ENCODE assay signal across 24 cellular contexts in genomic region chr3:6216135-6216792, GRCh38.
"Had no signal": no experiment of that assay in that cellular context is flagged by ENCODE, and none has a peak within 500 bp of the region (broad histone marks: within the 10 kb centered on the region; RNA-seq: fewer than 3 reads in every experiment).

No MANE protein-coding gene starts in this region.

- H3K9me3 ChIP-seq: left lung, mucosa of descending colon, prostate gland, thoracic aorta had no signal

- H3K36me3 ChIP-seq: left lung, prostate gland, thoracic aorta had no signal

- H3K27me3 ChIP-seq: dorsolateral prefrontal cortex, left lung had no signal

- H3K4me3 ChIP-seq: coronary artery, dorsolateral prefrontal cortex, left lung, lung, mucosa of descending colon, prostate gland, skin epidermis, thoracic aorta had no signal

- H3K27ac Mint-ChIP-seq: activated B cell treated with CpG ODN at 0.5 μM for 24 hours; activated CD8-positive, alpha-beta T cell treated with anti-CD3 and anti-CD28 coated beads for 36 hours; activated naive CD8-positive, alpha-beta T cell; activated T-helper 2 cell treated with anti-CD3 and anti-CD28 coated beads, Interferon-gamma antibody, Interleukin-2, Interleukin-4, amounts not matched to agents 10 μg/mL and 5 μg/mL and 100 μg/mL, durations not matched to agents 14 hours and 24 hours and 36 hours; brain; natural killer cell treated with Interleukin-12 subunit alpha and Interleukin-12 subunit beta and Interleukin-15 and Interleukin-18, amount 100 ng/mL, for 72 hours; stimulated activated effector memory CD8-positive, alpha-beta T cell treated with anti-CD3 and anti-CD28 coated beads, Interleukin-12 subunit alpha, Interleukin-12 subunit beta, amount 100 ng/mL, for 72 hours; stimulated activated naive CD8-positive, alpha-beta T cell treated with anti-CD3 and anti-CD28 coated beads, Interleukin-15, Interleukin-2, amounts not matched to agents 100 ng/mL and 50 ng/mL, for 24 hours had no signal

- H3K9me3 Mint-ChIP-seq: activated B cell treated with CpG ODN at 0.5 μM for 24 hours had no signal

- H3K4me1 ChIP-seq: left lung, prostate gland had no signal

- DNase-seq: activated B cell treated with CpG ODN at 0.5 μM for 24 hours; activated CD4-positive, alpha-beta T cell treated with anti-CD3 and anti-CD28 coated beads, Interleukin-2, amount 50 U/mL, for 1 hour; activated CD8-positive, alpha-beta T cell treated with anti-CD3 and anti-CD28 coated beads for 36 hours; activated T-cell treated with anti-CD3 and anti-CD28 coated beads, Interleukin-2, amount 50 U/mL, for 4 hours; anterior cingulate cortex; dorsolateral prefrontal cortex; effector memory CD4-positive, alpha-beta T cell; head of caudate nucleus; left lung; mucosa of descending colon; retina; stimulated activated CD4-positive, alpha-beta T cell treated with anti-CD3 and anti-CD28 coated beads, Interleukin-4, amount 100 ng/mL, for 24 hours; T-helper 2 cell had no signal

- H3K4me3 Mint-ChIP-seq: activated B cell treated with CpG ODN at 0.5 μM for 24 hours; activated CD8-positive, alpha-beta T cell treated with anti-CD3 and anti-CD28 coated beads for 36 hours; activated naive CD8-positive, alpha-beta T cell; activated T-cell treated with anti-CD3 and anti-CD28 coated beads, Interleukin-2, amount 50 U/mL, for 4 hours; brain; natural killer cell treated with Interleukin-12 subunit alpha and Interleukin-12 subunit beta and Interleukin-15 and Interleukin-18, amount 100 ng/mL, for 72 hours; stimulated activated effector memory CD8-positive, alpha-beta T cell treated with anti-CD3 and anti-CD28 coated beads, Interleukin-12 subunit alpha, Interleukin-12 subunit beta, amount 100 ng/mL, for 72 hours; stimulated activated naive CD8-positive, alpha-beta T cell treated with anti-CD3 and anti-CD28 coated beads, Interleukin-15, Interleukin-2, amounts not matched to agents 100 ng/mL and 50 ng/mL, for 24 hours had no signal

- H3K36me3 Mint-ChIP-seq: activated naive CD8-positive, alpha-beta T cell; brain; stimulated activated effector memory CD8-positive, alpha-beta T cell treated with anti-CD3 and anti-CD28 coated beads, Interleukin-12 subunit alpha, Interleukin-12 subunit beta, amount 100 ng/mL, for 72 hours had no signal

- H3K27me3 Mint-ChIP-seq: activated B cell treated with CpG ODN at 0.5 μM for 24 hours; activated CD8-positive, alpha-beta T cell treated with anti-CD3 and anti-CD28 coated beads for 36 hours; activated naive CD8-positive, alpha-beta T cell; brain; natural killer cell treated with Interleukin-12 subunit alpha and Interleukin-12 subunit beta and Interleukin-15 and Interleukin-18, amount 100 ng/mL, for 72 hours; stimulated activated naive CD8-positive, alpha-beta T cell treated with anti-CD3 and anti-CD28 coated beads, Interleukin-15, Interleukin-2, amounts not matched to agents 100 ng/mL and 50 ng/mL, for 24 hours had no signal

- H3K27ac ChIP-seq: coronary artery, dorsolateral prefrontal cortex, left lung, prostate gland, skin epidermis, thoracic aorta had no signal

- H3K4me1 Mint-ChIP-seq: stimulated activated effector memory CD8-positive, alpha-beta T cell treated with anti-CD3 and anti-CD28 coated beads, Interleukin-12 subunit alpha, Interleukin-12 subunit beta, amount 100 ng/mL, for 72 hours had no signal
